ENCODE assay signal across 1 cellular context in the genomic region with DNA sequence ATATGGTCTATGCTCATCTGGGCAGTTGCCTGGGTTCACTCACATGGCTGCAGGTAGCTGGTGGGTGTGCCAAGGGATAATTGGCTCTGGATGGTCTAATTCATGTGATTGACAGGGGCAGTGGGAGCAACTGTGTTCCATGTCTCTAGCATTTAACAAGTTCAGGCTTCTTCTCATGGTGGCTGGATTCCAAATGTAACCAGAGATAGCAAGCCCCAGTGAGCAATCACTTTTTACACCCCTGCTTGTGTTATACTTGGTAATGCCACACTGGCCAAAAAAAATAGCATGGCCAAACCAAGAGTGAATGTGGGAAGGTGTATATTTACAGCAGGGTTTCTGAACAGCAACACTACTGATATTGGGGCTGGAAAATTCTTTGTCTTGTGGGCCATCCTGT.
TF ChIP-seq lines count a peak whose summit lies in the region.

No MANE protein-coding gene starts in this region.

TF ChIP-seq in GM23338, 12 proteins besides CTCF, POLR2A, EP300 and RAD21 (continued from another document):
- TF ChIP-seq REST (IDR thresholded peaks at IDR 0.05; ENCODE audit: unreplicated experiment) (no peak), JUNB (IDR thresholded peaks at IDR 0.05; ENCODE audit: unreplicated experiment) (no peak), CREB1 (CRISPR knock-in tag; IDR thresholded peaks at IDR 0.05; ENCODE audit: low read depth) (no peak), STAT1 (IDR thresholded peaks at IDR 0.05; ENCODE audit: unreplicated experiment) (no peak), ETS1 (IDR thresholded peaks at IDR 0.05) (no peak), ZNF462 (CRISPR knock-in tag; IDR thresholded peaks at IDR 0.05) (no peak), EZH2 (IDR thresholded peaks at IDR 0.05; ENCODE audit: low read depth, unreplicated experiment) (no peak)
